Comparison of ENCODE assay signal across 1 cellular context in genomic region chr5:114062940-114063867, GRCh38.
TF ChIP-seq lines count a peak whose summit lies in the region.

No MANE protein-coding gene starts in this region.

TF ChIP-seq in WTC11, 78 proteins besides CTCF, POLR2A, EP300 and RAD21 (continued from another document):
- TF ChIP-seq, protein P1, sequence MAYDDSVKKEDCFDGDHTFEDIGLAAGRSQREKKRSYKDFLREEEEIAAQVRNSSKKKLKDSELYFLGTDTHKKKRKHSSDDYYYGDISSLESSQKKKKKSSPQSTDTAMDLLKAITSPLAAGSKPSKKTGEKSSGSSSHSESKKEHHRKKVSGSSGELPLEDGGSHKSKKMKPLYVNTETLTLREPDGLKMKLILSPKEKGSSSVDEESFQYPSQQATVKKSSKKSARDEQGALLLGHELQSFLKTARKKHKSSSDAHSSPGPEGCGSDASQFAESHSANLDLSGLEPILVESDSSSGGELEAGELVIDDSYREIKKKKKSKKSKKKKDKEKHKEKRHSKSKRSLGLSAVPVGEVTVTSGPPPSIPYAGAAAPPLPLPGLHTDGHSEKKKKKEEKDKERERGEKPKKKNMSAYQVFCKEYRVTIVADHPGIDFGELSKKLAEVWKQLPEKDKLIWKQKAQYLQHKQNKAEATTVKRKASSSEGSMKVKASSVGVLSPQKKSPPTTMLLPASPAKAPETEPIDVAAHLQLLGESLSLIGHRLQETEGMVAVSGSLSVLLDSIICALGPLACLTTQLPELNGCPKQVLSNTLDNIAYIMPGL (CRISPR knock-in tag; IDR thresholded peaks at IDR 0.05) = no peak
- TF ChIP-seq MXD4 (CRISPR knock-in tag; IDR thresholded peaks at IDR 0.05; ENCODE audit: borderline replicate concordance) = no peak
- no peak for TF ChIP-seq AFF4 (CRISPR knock-in tag; IDR thresholded peaks at IDR 0.05; ENCODE audit: borderline replicate concordance)
